ENCODE assay signal across 8 cellular contexts in genomic region chr1:35080171-35080854, GRCh38. TPM values are rescaled to one million over a fixed set of nuclear protein-coding genes. Genes with fewer than 3 reads are reported as not detected.
DNase-seq lines count a peak whose midpoint lies in the region; ATAC-seq and TF ChIP-seq lines count a peak whose summit lies in the region.

No MANE protein-coding gene starts in this region.

- intact Hi-C loops in HCT116 (cut with micrococcal nuclease), result no loop called here

- TF ChIP-seq POLR2A in HCT116 (IDR thresholded peaks at IDR 0.05; ENCODE audit: borderline replicate concordance, extremely low read depth, insufficient read depth, insufficient read length) (no peak), gastroesophageal sphincter (IDR thresholded peaks at IDR 0.05) (no peak)

- no TSS peak for BruUV-seq in HCT116 (replicated peaks; lab: Mats Ljungman, UMichigan)

- ATAC-seq in HCT116 (no peak), gastroesophageal sphincter (no peak), HG02798 (IDR thresholded peaks at IDR 0.05; ENCODE audit: poor library complexity, unreplicated experiment) (no peak), GM21367 (IDR thresholded peaks at IDR 0.05; ENCODE audit: unreplicated experiment) (no peak)

- DNase-seq in HCT116 (ENCODE audit: low read depth, low spot score), result no peak
- DNase-seq in WERI-Rb-1, result no peak
- no peak for DNase-seq in HT-29 (ENCODE audit: low spot score)
- no peak for DNase-seq in SKM-1 treated with dmso at 0.1 percent for 144 hours (lab: John Stamatoyannopoulos, UW; ENCODE audit: unreplicated experiment)

- H3K36me3 ChIP-seq in HCT116 (ENCODE audit: control insufficient read depth in 1 of 2, insufficient read depth in 2 of 2, low read length in 2 of 2), result no peaks in the 10 kb centered on the region; a peak in 1 of 4 replicates
- no peaks in the 10 kb centered on the region; the same call in none of the 2 replicates for H3K36me3 ChIP-seq in WERI-Rb-1
- H3K36me3 ChIP-seq in gastroesophageal sphincter, result no peaks in the 10 kb centered on the region
- H3K36me3 ChIP-seq in skeletal muscle tissue (ENCODE audit: control insufficient read depth in 3 of 3, insufficient read depth in 3 of 3, low read length in 3 of 3), result no peaks in the 10 kb centered on the region

- peak overlapping the region; percentile 90 for H3K4me2 ChIP-seq in HCT116 (ENCODE audit: low read length)

- H2AFZ ChIP-seq in HCT116 (ENCODE audit: low read depth, low read length, poor library complexity, severe bottlenecking), result no peak overlapping the region

- H3K4me3 ChIP-seq in HCT116 (replicated peaks in 1 of 2; ENCODE audit: low read depth in 1 of 2, low read length in 2 of 2), result peak overlapping the region; percentile 80 to 93
- peak overlapping the region; percentile 65 for H3K4me3 ChIP-seq in WERI-Rb-1 (ENCODE audit: low read depth, low read length)
- peak overlapping the region; percentile 59 to 60 for H3K4me3 ChIP-seq in gastroesophageal sphincter
- peak overlapping the region; percentile 95 to 96 (median 95) for H3K4me3 ChIP-seq in skeletal muscle tissue (ENCODE audit: low read length in 3 of 3)

- peaks cover 62% of the 10 kb centered on the region for H3K79me2 ChIP-seq in HCT116 (ENCODE audit: insufficient read depth, low read length)

- TF ChIP-seq EP300 in gastroesophageal sphincter (IDR thresholded peaks at IDR 0.05), result no peak

- H3K4me1 ChIP-seq in HCT116 (ENCODE audit: control insufficient read depth in 1 of 2, insufficient read depth in 2 of 2, low read length in 2 of 2), result peaks cover 5 to 32% of the 10 kb centered on the region in 2 experiments; a peak in 3 of 4 replicates
- H3K4me1 ChIP-seq in gastroesophageal sphincter, result peaks cover 0 to 28% (median 6%) of the 10 kb centered on the region in 3 donors
- H3K4me1 ChIP-seq in skeletal muscle tissue (ENCODE audit: control insufficient read depth in 3 of 3, insufficient read depth in 3 of 3, low read length in 3 of 3), result peaks cover 0 to 13% (median 2%) of the 10 kb centered on the region in 3 donors

- no peak for TF ChIP-seq RAD21 in HCT116 (IDR thresholded peaks at IDR 0.05; ENCODE audit: low read depth)

- CTCF ChIA-PET in HCT116 (lab: Charles Lee), result no interaction called here

- H3K9me3 ChIP-seq in HCT116 (ENCODE audit: control insufficient read depth in 1 of 2, insufficient read depth in 1 of 2, low read depth in 1 of 2, low read length in 2 of 2), result no peaks in the 10 kb centered on the region
- peaks cover 2% of the 10 kb centered on the region for H3K9me3 ChIP-seq in WERI-Rb-1 (ENCODE audit: severe bottlenecking)
- no peaks in the 10 kb centered on the region for H3K9me3 ChIP-seq in gastroesophageal sphincter
- no peaks in the 10 kb centered on the region for H3K9me3 ChIP-seq in skeletal muscle tissue (ENCODE audit: control insufficient read depth in 3 of 3, low read length in 3 of 3)

- TF ChIP-seq CTCF in HCT116 (IDR thresholded peaks at IDR 0.05 in 2 of 3, conservative IDR thresholded peaks at IDR 0.05 in 1 of 3; ENCODE audit: borderline replicate concordance in 1 of 3, insufficient read depth in 1 of 3, low read depth in 2 of 3, low read length in 2 of 3), result no peak
- no peak for TF ChIP-seq CTCF in WERI-Rb-1 (IDR thresholded peaks at IDR 0.05; ENCODE audit: low read depth, low read length)
- TF ChIP-seq CTCF in gastroesophageal sphincter (IDR thresholded peaks at IDR 0.05), result no peak

- peak overlapping the region; percentile 10; the same call in 1 of the 2 replicates for H3K27ac ChIP-seq in HCT116 (ENCODE audit: low read depth, low read length)
- H3K27ac ChIP-seq in WERI-Rb-1, result no peak overlapping the region; the same call in 1 of the 2 replicates
- H3K27ac ChIP-seq in gastroesophageal sphincter, result peak overlapping the region; percentile 72 to 92 (median 88)
- no peak overlapping the region for H3K27ac ChIP-seq in skeletal muscle tissue (ENCODE audit: low read depth, low read length)

- RAD21 ChIA-PET in HCT116 (lab: Charles Lee; ENCODE audit: low non-redundant PET in 1 of 2, low total read pairs in 2 of 2, uncharacterized antibody in 2 of 2, unreplicated experiment in 2 of 2), result no interaction called here

- 73 to 79% methylated on average over 3 to 12 of the region's 13 CpGs for WGBS in gastroesophageal sphincter (ENCODE audit: low coverage in 1 of 2), 2 donors

- no peaks in the 10 kb centered on the region for H4K20me1 ChIP-seq in HCT116 (ENCODE audit: insufficient read depth)

- H3K27me3 ChIP-seq in HCT116 (ENCODE audit: insufficient read depth, low read length), result no peaks in the 10 kb centered on the region
- H3K27me3 ChIP-seq in WERI-Rb-1 (ENCODE audit: insufficient read depth, low read depth, severe bottlenecking), result no peaks in the 10 kb centered on the region
- peaks cover 5% of the 10 kb centered on the region for H3K27me3 ChIP-seq in gastroesophageal sphincter
- H3K27me3 ChIP-seq in skeletal muscle tissue (ENCODE audit: control insufficient read depth in 3 of 3, insufficient read depth in 3 of 3, low read length in 3 of 3), result no peaks in the 10 kb centered on the region

- H3K9me2 ChIP-seq in HCT116 (ENCODE audit: insufficient read depth), result no peaks in the 10 kb centered on the region

- POLR2A ChIA-PET in HCT116 (lab: Charles Lee), result no interaction called here

- H3K9ac ChIP-seq in HCT116 (ENCODE audit: low read length) (peak overlapping the region; percentile 81), skeletal muscle tissue (ENCODE audit: low read depth in 1 of 3, low read length in 3 of 3) (peak overlapping the region; percentile 68 to 92 (median 92))

TF ChIP-seq in HCT116, 20 proteins besides CTCF, POLR2A, EP300 and RAD21:
- TF ChIP-seq EGR1 (IDR thresholded peaks at IDR 0.05; ENCODE audit: low read depth) (no peak), JUND (IDR thresholded peaks at IDR 0.05) (no peak), SIN3A (IDR thresholded peaks at IDR 0.05; ENCODE audit: low read depth) (no peak), ZBTB33 (IDR thresholded peaks at IDR 0.05; ENCODE audit: extremely low read depth, insufficient replicate concordance, low read length) (no peak), FOSL1 (IDR thresholded peaks at IDR 0.05; ENCODE audit: low read depth) (no peak), CEBPB (IDR thresholded peaks at IDR 0.05; ENCODE audit: low read depth) (no peak), TCF7L2 (IDR thresholded peaks at IDR 0.05; ENCODE audit: borderline replicate concordance, extremely low read depth, insufficient read depth, insufficient read length) (no peak), SP1 (IDR thresholded peaks at IDR 0.05; ENCODE audit: low read depth) (no peak), EZH2phosphoT487 (IDR thresholded peaks at IDR 0.05; ENCODE audit: borderline replicate concordance) (no peak), ZFX (IDR thresholded peaks at IDR 0.05) (no peak), SRF (IDR thresholded peaks at IDR 0.05; ENCODE audit: low read depth) (no peak)
TF ChIP-seq in HCT116: peak in this region for 0.

RNA-seq across cellular contexts. Expression of gene ZMYM1, which starts 1.1 kb away (rescaled TPM):
- total RNA-seq in HCT116 (2021; ENCODE audit: unreplicated experiment) (37.6 TPM), gastroesophageal sphincter (10 to 100 TPM in 3 of 4 donors, 1 to 10 TPM in 1; 7.7 to 24.6 (median 14.5) TPM), skeletal muscle tissue (11.5 TPM)
- polyA plus RNA-seq in HCT116 (2012), result 5.9 and 8.3 TPM in 2 replicates
- 3.7 and 7.4 TPM in 2 replicates for total RNA-seq in HT-29 (2014; rRNA removed; shearing (Covaris generic))

RNA-seq across cellular contexts. Expression of gene ZMYM6, which starts 48.6 kb away (rescaled TPM):
- total RNA-seq in HCT116 (2021; ENCODE audit: unreplicated experiment) (14.4 TPM), gastroesophageal sphincter (10 to 100 TPM; 10.4 to 19.3 (median 13.3) TPM), skeletal muscle tissue (15.1 TPM)
- polyA plus RNA-seq in HCT116 (2012), result 2.8 and 4.1 TPM in 2 replicates
- total RNA-seq in HT-29 (2014; rRNA removed; shearing (Covaris generic)), result 4.4 and 7.4 TPM in 2 replicates

Comparison
In these comparisons a context has a peak if more than half of its experiments do, and no peak if none do; other contexts are left out.
1. H3K27ac ChIP-seq: peak in HCT116 (single experiment) and gastroesophageal sphincter (4 of 4); none in WERI-Rb-1 (single experiment) and skeletal muscle tissue (single experiment).
2. Peak in every context shown above with its lines, with median percentiles within 50 percentile points of each other: H3K4me3 ChIP-seq.